14 cellular contexts compared by ENCODE assay signal in genomic region chr19:14166448-14166847, GRCh38. TPM values are rescaled to one million over a fixed set of nuclear protein-coding genes. Genes with fewer than 3 reads are reported as not detected.
DNase-seq lines count a peak whose midpoint lies in the region; ATAC-seq and TF ChIP-seq lines count a peak whose summit lies in the region.
"Had no signal": no experiment of that assay in that cellular context is flagged by ENCODE, and none has a peak within 500 bp of the region (broad histone marks: within the 10 kb centered on the region; RNA-seq: fewer than 3 reads in every experiment).

No MANE protein-coding gene starts in this region.

- H3K27me3 Mint-ChIP-seq in H9 (ENCODE audit: low read depth), result no peaks in the 10 kb centered on the region
- no peaks in the 10 kb centered on the region for H3K27me3 Mint-ChIP-seq in activated naive CD4-positive, alpha-beta T cell treated with anti-CD3 and anti-CD28 coated beads, Interleukin-2, amount 50 U/mL, for 24 hours
- H3K27me3 Mint-ChIP-seq in mesothelial cell of epicardium (ENCODE audit: low read depth), result no peaks in the 10 kb centered on the region

- WGBS in H9 (ENCODE audit: extremely low coverage, insufficient read length, low lambda C conversion rate), result no CpG with 5 or more reads among the region's 8 CpGs

- H3K36me3 Mint-ChIP-seq in H9 (ENCODE audit: insufficient read depth in 1 of 3, low read depth in 3 of 3) (peaks cover 35 to 57% (median 47%) of the 10 kb centered on the region in 3 experiments; a peak in 6 of 7 replicates), mesothelial cell of epicardium (peaks cover 27% of the 10 kb centered on the region)
- peaks cover 16% of the 10 kb centered on the region for H3K36me3 Mint-ChIP-seq in activated naive CD4-positive, alpha-beta T cell treated with anti-CD3 and anti-CD28 coated beads, Interleukin-2, amount 50 U/mL, for 24 hours

- no peak overlapping the region for H3K4ac ChIP-seq in H9 (ENCODE audit: low read depth, low read length)

- H2AFZ ChIP-seq in H9 (ENCODE audit: low read length), result no peak overlapping the region

- H3K14ac ChIP-seq in H9 (ENCODE audit: insufficient read depth, low read length), result no peak overlapping the region

- H4K20me1 ChIP-seq in BLaER1 (0 out of 2 replicates have a peak, but pooled peaks cover 10% of the 10 kb centered on the region), H9 (ENCODE audit: control insufficient read depth, insufficient read depth, insufficient read length) (no peaks in the 10 kb centered on the region)

- H3K79me2 ChIP-seq in H9 (ENCODE audit: insufficient read depth, low read length), result no peaks in the 10 kb centered on the region

- H3K23ac ChIP-seq in H9 (ENCODE audit: insufficient read length, low read depth, low read length), result no peak overlapping the region

- no peak overlapping the region for H2BK120ac ChIP-seq in H9 (ENCODE audit: low read depth, low read length, poor library complexity, severe bottlenecking)

- no peak for TF ChIP-seq POLR2A in erythroblast (IDR thresholded peaks at IDR 0.05; ENCODE audit: low read length)

- no peak overlapping the region for H3K56ac ChIP-seq in H9 (ENCODE audit: insufficient read length, low read depth, low read length)

- no peak overlapping the region for H3K18ac ChIP-seq in H9 (ENCODE audit: insufficient read length, low read depth, low read length)

- DNase-seq in H9 (no peak), mesothelial cell of epicardium (ENCODE audit: low spot score in 2 of 2, unreplicated experiment in 2 of 2) (no peak), NCI-H82 treated with DMSO at 0.1 percent for 48 hours (lab: John Stamatoyannopoulos, UW; ENCODE audit: unreplicated experiment) (no peak), NCI-H82 (lab: John Stamatoyannopoulos, UW) (no peak), erythroblast (lab: John Stamatoyannopoulos, UW) (no peak)
- DNase-seq: brain microvascular endothelial cell; DMS53; NCI-H187; NCI-H510A; stimulated activated CD4-positive, alpha-beta T cell treated with anti-CD3 and anti-CD28 coated beads, Interleukin-4, amount 100 ng/mL, for 24 hours; upper lobe of right lung had no signal

- peak overlapping the region; percentile 44; the same call in 1 of the 2 replicates for H3K4me3 ChIP-seq in BLaER1
- H3K4me3 ChIP-seq: upper lobe of right lung had no signal

- H3K4me2 ChIP-seq in BLaER1 (peak overlapping the region; percentile 94), H9 (ENCODE audit: insufficient read depth, insufficient read length, low read length) (no peak overlapping the region)

- no peaks in the 10 kb centered on the region; a peak in 1 of 5 replicates for H3K9me3 Mint-ChIP-seq in H9
- H3K9me3 Mint-ChIP-seq in activated naive CD4-positive, alpha-beta T cell treated with anti-CD3 and anti-CD28 coated beads, Interleukin-2, amount 50 U/mL, for 24 hours, result no peaks in the 10 kb centered on the region
- H3K9me3 Mint-ChIP-seq in mesothelial cell of epicardium, result no peaks in the 10 kb centered on the region

- H4K91ac ChIP-seq in H9 (ENCODE audit: insufficient read length, low read depth, low read length), result no peak overlapping the region

- no peak overlapping the region for H2BK15ac ChIP-seq in H9 (ENCODE audit: low read depth, low read length)

- H3K9ac ChIP-seq in BLaER1 (no peak overlapping the region; the same call in 1 of the 2 replicates), H9 (ENCODE audit: extremely low read depth, insufficient read length, low read length) (no peak overlapping the region)

- peaks cover 49% of the 10 kb centered on the region for H3K36me3 ChIP-seq in BLaER1

- no peak for ATAC-seq in HG02885 (IDR thresholded peaks at IDR 0.05; ENCODE audit: poor library complexity, unreplicated experiment)

- H3K27ac ChIP-seq in BLaER1, result peak overlapping the region; percentile 77
- H3K27ac ChIP-seq in H9 (ENCODE audit: insufficient read length, low read depth, low read length), result no peak overlapping the region
- H3K27ac ChIP-seq: brain microvascular endothelial cell had no signal

- no peak overlapping the region for H3T11ph ChIP-seq in H9 (ENCODE audit: low read length)

- H3K27ac Mint-ChIP-seq in H9 (peak overlapping the region in 2 of 3 experiments; percentile 22 to 81; a peak in 2 of 7 replicates), mesothelial cell of epicardium (peak overlapping the region; percentile 81)
- H3K27ac Mint-ChIP-seq in activated naive CD4-positive, alpha-beta T cell treated with anti-CD3 and anti-CD28 coated beads, Interleukin-2, amount 50 U/mL, for 24 hours, result peak overlapping the region; percentile 87

- H4K5ac ChIP-seq in H9 (ENCODE audit: insufficient read length, low read depth, low read length), result no peak overlapping the region

- H3K4me1 ChIP-seq in BLaER1 (peaks cover 78% of the 10 kb centered on the region), H9 (ENCODE audit: insufficient read depth, low read length) (no peaks in the 10 kb centered on the region)

- H2AK5ac ChIP-seq in H9 (ENCODE audit: insufficient read length, low read length), result no peak overlapping the region

- H3K4me3 Mint-ChIP-seq in H9 (no peak overlapping the region; a peak in 1 of 5 replicates), mesothelial cell of epicardium (no peak overlapping the region)
- peak overlapping the region; percentile 74 for H3K4me3 Mint-ChIP-seq in activated naive CD4-positive, alpha-beta T cell treated with anti-CD3 and anti-CD28 coated beads, Interleukin-2, amount 50 U/mL, for 24 hours

- no peak overlapping the region for H4K8ac ChIP-seq in H9 (replicated peaks; ENCODE audit: insufficient read length, low read depth, low read length)

- no peaks in the 10 kb centered on the region for H3K79me1 ChIP-seq in H9 (ENCODE audit: insufficient read depth, low read depth, low read length, poor library complexity, severe bottlenecking)

- TF ChIP-seq CTCF in H9 (conservative IDR thresholded peaks at IDR 0.05) (no peak), mesothelial cell of epicardium (IDR thresholded peaks at IDR 0.05; ENCODE audit: unreplicated experiment) (no peak)

- peaks cover 0 to 32% of the 10 kb centered on the region in 2 experiments; a peak in 3 of 4 replicates for H3K4me1 Mint-ChIP-seq in H9
- H3K4me1 Mint-ChIP-seq in activated naive CD4-positive, alpha-beta T cell treated with anti-CD3 and anti-CD28 coated beads, Interleukin-2, amount 50 U/mL, for 24 hours, result peaks cover 26% of the 10 kb centered on the region
- peaks cover 23% of the 10 kb centered on the region for H3K4me1 Mint-ChIP-seq in mesothelial cell of epicardium

- H2BK5ac ChIP-seq in H9 (ENCODE audit: insufficient read length, low read length), result no peak overlapping the region

- H3K27me3 ChIP-seq in BLaER1, result no peaks in the 10 kb centered on the region
- H3K27me3 ChIP-seq in H9 (ENCODE audit: insufficient read depth, low read length), result no peaks in the 10 kb centered on the region
- H3K27me3 ChIP-seq: brain microvascular endothelial cell, upper lobe of right lung had no signal

- 0 out of 2 replicates have a peak, but pooled peaks cover 3% of the 10 kb centered on the region for H3K9me3 ChIP-seq in BLaER1
- H3K9me3 ChIP-seq in H9 (ENCODE audit: control insufficient read depth, low read depth, low read length), result no peaks in the 10 kb centered on the region
- H3K9me3 ChIP-seq: upper lobe of right lung had no signal

- H2BK12ac ChIP-seq in H9 (ENCODE audit: insufficient read length, low read depth, low read length), result no peak overlapping the region

- no peak overlapping the region for H2BK20ac ChIP-seq in H9 (ENCODE audit: low read depth, low read length, poor library complexity, severe bottlenecking)

- no peaks in the 10 kb centered on the region for H3K23me2 ChIP-seq in H9 (ENCODE audit: insufficient read length, low read depth, low read length, poor library complexity, severe bottlenecking)

RNA-seq across cellular contexts. Expression of gene ASF1B, which starts 30.1 kb away (rescaled TPM):
- total RNA-seq in H9 (2021) (46.6 and 46.8 TPM in 2 replicates), mesothelial cell of epicardium (6.3 to 8.9 TPM (median 8.4 TPM) in 3 replicates)

RNA-seq across cellular contexts. Expression of gene ADGRL1, which starts 39.5 kb away (rescaled TPM):
- total RNA-seq in H9 (2021), result 116 and 117 TPM in 2 replicates
- 97.9 to 106 TPM (median 102 TPM) in 3 replicates for total RNA-seq in mesothelial cell of epicardium

RNA-seq across cellular contexts. Expression of gene PRKACA, which starts 48.9 kb away (rescaled TPM):
- total RNA-seq in H9 (2021) (51.8 and 56.0 TPM in 2 replicates), mesothelial cell of epicardium (80.9 to 87.7 TPM (median 82.9 TPM) in 3 replicates)
